In genomic region chr19:389246-389934, GRCh38 we compare ENCODE assay signal across 1 cellular context.
TF ChIP-seq lines count a peak whose summit lies in the region.

No MANE protein-coding gene starts in this region.

TF ChIP-seq in GM23338, 12 proteins besides CTCF, POLR2A, EP300 and RAD21 (continued from another document):
- TF ChIP-seq ZNF462 (CRISPR knock-in tag; IDR thresholded peaks at IDR 0.05): no peak
- no peak for TF ChIP-seq ZNF114 (CRISPR knock-in tag; IDR thresholded peaks at IDR 0.05)
- no peak for TF ChIP-seq CREB1 (CRISPR knock-in tag; IDR thresholded peaks at IDR 0.05; ENCODE audit: low read depth)
- TF ChIP-seq EZH2phosphoT487 (IDR thresholded peaks at IDR 0.05; ENCODE audit: unreplicated experiment): no peak
